Comparison of ENCODE assay signal across 18 cellular contexts in the genomic region with DNA sequence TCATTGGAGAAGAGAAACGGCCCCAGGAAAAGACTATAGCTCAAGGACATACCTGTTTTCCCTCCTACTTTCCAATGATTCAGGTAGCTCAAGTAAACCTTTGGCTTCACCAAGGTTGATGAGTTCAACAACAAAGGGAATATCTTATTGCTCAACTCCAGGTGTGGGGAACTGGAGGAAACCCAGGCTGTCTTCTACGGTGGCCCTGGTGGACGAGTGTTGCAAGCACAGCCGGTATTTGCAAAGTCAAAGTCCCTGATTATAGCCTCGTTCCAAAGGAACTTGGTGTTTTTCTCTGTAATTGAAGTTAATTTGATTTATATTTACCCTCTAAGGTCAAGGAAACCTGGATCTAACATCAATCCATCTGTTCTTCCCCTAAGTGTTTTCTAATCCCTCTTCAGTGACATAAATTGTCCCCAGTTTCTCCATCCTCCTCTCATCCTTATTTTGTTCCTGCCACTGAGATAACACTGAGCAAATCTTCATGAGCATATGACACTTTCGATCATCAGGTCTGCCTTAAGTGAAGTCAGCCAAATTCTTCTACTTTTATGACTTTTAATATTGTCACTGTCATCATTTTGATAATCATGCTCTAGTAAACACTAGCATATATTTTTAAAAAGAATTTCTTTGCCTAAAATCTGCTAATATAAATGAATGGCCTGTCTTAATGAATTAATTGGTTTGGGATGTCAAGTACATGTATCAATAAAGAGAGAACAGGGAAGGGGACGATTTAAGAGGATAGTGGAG.
DNase-seq lines count a peak whose midpoint lies in the region; ATAC-seq and TF ChIP-seq lines count a peak whose summit lies in the region.
"Had no signal": no experiment of that assay in that cellular context is flagged by ENCODE, and none has a peak within 500 bp of the region (broad histone marks: within the 10 kb centered on the region; RNA-seq: fewer than 3 reads in every experiment).

No MANE protein-coding gene starts in this region.

- no peaks in the 10 kb centered on the region for H3K36me3 ChIP-seq in trophoblast cell (ENCODE audit: control insufficient read depth in 1 of 2, insufficient read depth in 2 of 2, low read length in 2 of 2)
- H3K36me3 ChIP-seq: ovary, spleen, vagina had no signal

- no peak overlapping the region for H3K14ac ChIP-seq in trophoblast cell (ENCODE audit: low read length)

- no peaks in the 10 kb centered on the region for H3K27me3 ChIP-seq in trophoblast cell (ENCODE audit: insufficient read depth, low read length)
- H3K27me3 ChIP-seq: body of pancreas, ovary, spleen, vagina had no signal

- no peak overlapping the region for H2AFZ ChIP-seq in trophoblast cell (ENCODE audit: insufficient read depth, low read length, poor library complexity)

- ATAC-seq in GM21515 (IDR thresholded peaks at IDR 0.05; ENCODE audit: unreplicated experiment) (no peak), HG02610 (IDR thresholded peaks at IDR 0.05; ENCODE audit: unreplicated experiment) (no peak)
- ATAC-seq: body of pancreas, K562 had no signal

- no peak overlapping the region for H3K23ac ChIP-seq in trophoblast cell (ENCODE audit: low read length)

- H4K12ac ChIP-seq in trophoblast cell (ENCODE audit: low read depth, low read length) = no peak overlapping the region

- no peaks in the 10 kb centered on the region for H3K79me2 ChIP-seq in trophoblast cell (ENCODE audit: control insufficient read depth, insufficient read depth, low read length, poor library complexity)

- H3K27ac ChIP-seq in trophoblast cell (ENCODE audit: low read depth, low read length) = no peak overlapping the region
- H3K27ac ChIP-seq: body of pancreas, ovary, spleen, vagina had no signal

- peak; percentile 52 for DNase-seq in HEK293T (ENCODE audit: extremely low spot score)
- peak; percentile 37 for DNase-seq in SK-N-DZ (ENCODE audit: low spot score)
- DNase-seq in fibroblast of villous mesenchyme (ENCODE audit: low read depth) = no peak
- peak; percentile 11 to 49 for DNase-seq in trophoblast cell
- no peak for DNase-seq in effector CD4-positive, alpha-beta T cell
- DNase-seq: activated B cell treated with CpG ODN at 0.5 μM for 24 hours; body of pancreas; CD4-positive, CD25-positive, alpha-beta regulatory T cell; islet precursor cell; NCI-H1105 treated with DMSO at 0.1 percent for 48 hours; NCI-H446 treated with DMSO at 0.1 percent for 48 hours; ovary; spleen; stimulated activated naive CD4-positive, alpha-beta T cell treated with Interleukin-2 at 50 U/mL for 16 hours had no signal

- no peak overlapping the region for H2BK5ac ChIP-seq in trophoblast cell (ENCODE audit: low read depth, low read length, poor library complexity)

- CTCF ChIA-PET in HEK293T (lab: Yijun Ruan, JAX) = no interaction called here

- H3K9me3 ChIP-seq in trophoblast cell (ENCODE audit: insufficient read depth, low read depth, low read length) = peaks cover 2% of the 10 kb centered on the region
- H3K9me3 ChIP-seq: ovary, vagina had no signal

- no peaks in the 10 kb centered on the region for H3K4me1 ChIP-seq in trophoblast cell (ENCODE audit: control insufficient read depth in 1 of 2, insufficient read depth in 2 of 2, low read length in 2 of 2)
- H3K4me1 ChIP-seq: body of pancreas, spleen, vagina had no signal

- H2BK120ac ChIP-seq in trophoblast cell (ENCODE audit: insufficient read depth, low read length, poor library complexity) = no peak overlapping the region

- no peak overlapping the region for H2BK12ac ChIP-seq in trophoblast cell (ENCODE audit: low read length)

- no peak overlapping the region for H3K4me2 ChIP-seq in trophoblast cell (ENCODE audit: low read length)

- H3K18ac ChIP-seq in trophoblast cell (ENCODE audit: low read length) = no peak overlapping the region

- no peak overlapping the region for H4K8ac ChIP-seq in trophoblast cell (ENCODE audit: low read depth, low read length)

- no peak overlapping the region for H3K4ac ChIP-seq in trophoblast cell (ENCODE audit: low read depth, low read length)

- no peak overlapping the region for H2AK5ac ChIP-seq in trophoblast cell (ENCODE audit: low read length)

- no CpG with 5 or more reads among the region's 7 CpGs for WGBS in trophoblast cell (ENCODE audit: extremely low coverage, insufficient coverage, insufficient read length)

- POLR2A ChIA-PET in HEK293T (lab: Yijun Ruan, JAX) = no interaction called here

- H4K91ac ChIP-seq in trophoblast cell (ENCODE audit: low read depth, low read length) = no peak overlapping the region

- H3K4me3 ChIP-seq in fibroblast of villous mesenchyme (ENCODE audit: low read depth, low read length) = no peak overlapping the region
- H3K4me3 ChIP-seq in trophoblast cell (ENCODE audit: low read depth, low read length) = no peak overlapping the region
- H3K4me3 ChIP-seq: body of pancreas, K562, ovary, spleen, vagina had no signal

- no peaks in the 10 kb centered on the region for H3K79me1 ChIP-seq in trophoblast cell (ENCODE audit: low read length)

- H3K9ac ChIP-seq in trophoblast cell (ENCODE audit: low read length) = no peak overlapping the region

- peak; percentile 31 for TF ChIP-seq CTCF in fibroblast of villous mesenchyme (IDR thresholded peaks at IDR 0.05; ENCODE audit: insufficient read depth, low read depth, low read length)

TF ChIP-seq in HEK293T, 16 proteins besides CTCF, POLR2A, EP300 and RAD21:
- TF ChIP-seq LEF1 (IDR thresholded peaks at IDR 0.05; ENCODE audit: borderline replicate concordance) = no peak
- no peak for TF ChIP-seq BHLHE40 (IDR thresholded peaks at IDR 0.05; ENCODE audit: borderline replicate concordance)
- no peak for TF ChIP-seq ZNF384 (IDR thresholded peaks at IDR 0.05)
- no peak for TF ChIP-seq FOXK2 (IDR thresholded peaks at IDR 0.05)
- TF ChIP-seq ARNT (IDR thresholded peaks at IDR 0.05) = no peak
- no peak for TF ChIP-seq HDGF (IDR thresholded peaks at IDR 0.05; ENCODE audit: borderline replicate concordance)
- no peak for TF ChIP-seq CTBP1 (IDR thresholded peaks at IDR 0.05; ENCODE audit: borderline replicate concordance)
- TF ChIP-seq NFRKB (IDR thresholded peaks at IDR 0.05) = no peak
- TF ChIP-seq FOXA1 (IDR thresholded peaks at IDR 0.05) = no peak
- TF ChIP-seq FOXM1 (IDR thresholded peaks at IDR 0.05; ENCODE audit: borderline replicate concordance) = no peak
- TF ChIP-seq SP1 (IDR thresholded peaks at IDR 0.05) = no peak
- TF ChIP-seq, protein P1, sequence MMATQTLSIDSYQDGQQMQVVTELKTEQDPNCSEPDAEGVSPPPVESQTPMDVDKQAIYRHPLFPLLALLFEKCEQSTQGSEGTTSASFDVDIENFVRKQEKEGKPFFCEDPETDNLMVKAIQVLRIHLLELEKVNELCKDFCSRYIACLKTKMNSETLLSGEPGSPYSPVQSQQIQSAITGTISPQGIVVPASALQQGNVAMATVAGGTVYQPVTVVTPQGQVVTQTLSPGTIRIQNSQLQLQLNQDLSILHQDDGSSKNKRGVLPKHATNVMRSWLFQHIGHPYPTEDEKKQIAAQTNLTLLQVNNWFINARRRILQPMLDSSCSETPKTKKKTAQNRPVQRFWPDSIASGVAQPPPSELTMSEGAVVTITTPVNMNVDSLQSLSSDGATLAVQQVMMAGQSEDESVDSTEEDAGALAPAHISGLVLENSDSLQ (IDR thresholded peaks at IDR 0.05) = no peak
- TF ChIP-seq TARDBP (IDR thresholded peaks at IDR 0.05) = no peak
- no peak for TF ChIP-seq ELF4 (IDR thresholded peaks at IDR 0.05)

Comparison
In these comparisons a context has a peak if more than half of its experiments do, and no peak if none do; other contexts are left out.
1. DNase-seq: peak in HEK293T (single experiment), SK-N-DZ (single experiment) and trophoblast cell (2 of 2); none in fibroblast of villous mesenchyme (single experiment) and effector CD4-positive, alpha-beta T cell (single experiment).